21 cellular contexts compared by ENCODE assay signal in the genomic region with DNA sequence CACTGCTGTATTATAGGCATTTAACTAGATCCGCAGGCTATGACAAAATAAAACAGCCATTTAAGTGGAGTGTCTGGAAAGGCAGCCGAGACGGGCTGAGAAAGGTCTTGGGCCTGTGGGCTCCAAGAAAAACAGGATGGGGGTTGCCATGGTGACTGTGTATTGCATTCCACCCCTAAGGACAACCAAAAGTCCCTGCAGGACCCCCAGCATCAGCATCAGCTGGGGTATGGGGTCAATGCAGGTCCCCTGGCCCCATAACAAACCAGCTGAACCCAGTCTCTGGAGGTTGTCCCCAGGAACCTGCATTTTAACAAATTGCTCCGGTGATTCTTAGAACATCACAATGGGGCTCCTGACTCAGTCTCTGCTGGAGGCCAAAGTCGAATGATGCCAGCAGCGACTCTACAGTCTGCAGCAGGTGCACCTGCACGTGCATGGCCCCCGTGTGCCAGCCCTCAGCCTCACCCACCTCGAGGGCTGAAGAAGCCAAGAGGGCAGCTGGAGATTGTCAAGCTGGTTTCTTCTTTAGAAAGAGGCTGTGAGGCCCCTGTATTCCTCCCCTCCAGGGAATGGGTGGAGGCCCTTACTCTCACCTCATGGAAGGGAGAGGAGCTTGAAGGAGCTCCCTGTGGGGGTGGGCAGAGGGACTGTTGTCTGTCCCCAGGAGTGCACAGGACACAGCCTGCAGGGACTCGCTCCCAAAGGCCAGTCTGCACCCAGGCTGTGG.
DNase-seq lines count a peak whose midpoint lies in the region; ATAC-seq, FAIRE-seq and TF ChIP-seq lines count a peak whose summit lies in the region.
"Had no signal": no experiment of that assay in that cellular context is flagged by ENCODE, and none has a peak within 500 bp of the region (broad histone marks: within the 10 kb centered on the region; RNA-seq: fewer than 3 reads in every experiment).

No MANE protein-coding gene starts in this region.

- H3K36me3 ChIP-seq in H1 (ENCODE audit: control insufficient read depth in 2 of 4, insufficient read depth in 4 of 4, low read length in 3 of 4) = no peaks in the 10 kb centered on the region
- no peaks in the 10 kb centered on the region for H3K36me3 ChIP-seq in psoas muscle (ENCODE audit: insufficient read depth in 1 of 2, low read depth in 1 of 2)
- H3K36me3 ChIP-seq: HAP-1 had no signal

- no peak overlapping the region; the same call in 1 of the 2 replicates for H2BK15ac ChIP-seq in H1 (ENCODE audit: low read length)

- no peak overlapping the region for H3K4me2 ChIP-seq in H1 (ENCODE audit: insufficient read depth in 1 of 2, low read depth in 2 of 2, low read length in 2 of 2)
- H3K4me2 ChIP-seq: GM23338 had no signal

- H4K5ac ChIP-seq in H1 (ENCODE audit: insufficient read length, low read depth, low read length) = no peak overlapping the region

- H4K91ac ChIP-seq in H1 (replicated peaks; ENCODE audit: insufficient read length, low read length) = no peak overlapping the region

- no peak overlapping the region for H2BK12ac ChIP-seq in H1 (ENCODE audit: low read depth, low read length)

- H3K79me1 ChIP-seq in H1 (ENCODE audit: low read depth, low read length) = no peaks in the 10 kb centered on the region

- intact Hi-C loops in psoas muscle (cut with DNase I) = no loop called here

- no peak overlapping the region for H2BK120ac ChIP-seq in H1 (replicated peaks; ENCODE audit: low read depth, low read length)

- H3K27me3 Mint-ChIP-seq in activated naive CD8-positive, alpha-beta T cell treated with anti-CD3 and anti-CD28 coated beads for 36 hours = no peaks in the 10 kb centered on the region

- no peak overlapping the region for H3K14ac ChIP-seq in H1 (ENCODE audit: insufficient read length)

- no peak for TF ChIP-seq EP300 in H1 (IDR thresholded peaks at IDR 0.05; ENCODE audit: borderline replicate concordance in 1 of 2, low read depth in 2 of 2, low read length in 2 of 2)

- H2AFZ ChIP-seq in H1 (ENCODE audit: low read length) = no peak overlapping the region
- H2AFZ ChIP-seq: GM23338 had no signal

- H3K56ac ChIP-seq in H1 (replicated peaks; ENCODE audit: insufficient read length, low read depth, low read length) = no peak overlapping the region

- TF ChIP-seq CTCF in H1 (IDR thresholded peaks at IDR 0.05; ENCODE audit: control extremely low read depth in 1 of 3, insufficient read depth in 1 of 3, low read depth in 1 of 3, low read length in 3 of 3) (no peak), psoas muscle (IDR thresholded peaks at IDR 0.05) (no peak)

- H3K27ac ChIP-seq in H1 (ENCODE audit: low read depth, low read length) = no peak overlapping the region
- H3K27ac ChIP-seq in temporal lobe (ENCODE audit: low read depth, low read length) = peak overlapping the region; percentile 0
- no peak overlapping the region for H3K27ac ChIP-seq in psoas muscle
- H3K27ac ChIP-seq: 22Rv1 had no signal

- H2BK20ac ChIP-seq in H1 (ENCODE audit: low read length) = no peak overlapping the region

- H3K4ac ChIP-seq in H1 (replicated peaks; ENCODE audit: insufficient read length, low read depth, low read length) = no peak overlapping the region

- H4K20me1 ChIP-seq in H1 (replicated peaks in 1 of 2; ENCODE audit: control insufficient read depth in 1 of 2, insufficient read depth in 2 of 2, low read length in 2 of 2) = no peaks in the 10 kb centered on the region

- no peak overlapping the region for H3K9ac ChIP-seq in H1 (replicated peaks in 1 of 4; ENCODE audit: extremely low read depth in 1 of 4, low read depth in 3 of 4, low read length in 3 of 4)

- no peak overlapping the region for H4K8ac ChIP-seq in H1 (ENCODE audit: extremely low read depth, insufficient read depth, low read length)

- H3K23ac ChIP-seq in H1 (ENCODE audit: insufficient read length) = no peak overlapping the region

- 86% methylated on average over 10 of the region's 10 CpGs; no CpG with 5 or more reads in 1 of the 2 experiments for WGBS in H1 (ENCODE audit: extremely low coverage in 1 of 2, insufficient coverage in 1 of 2, insufficient read length in 1 of 2, insufficient replicate concordance in 2 of 2, low coverage in 1 of 2, low lambda C conversion rate in 2 of 2, missing lambda C conversion rate in 1 of 2), 2 experiments
- 54 to 66% (median 59%) methylated on average over 10 of the region's 10 CpGs for WGBS in psoas muscle, 3 donors

- no peak for ATAC-seq in psoas muscle
- ATAC-seq: GM23338, HepG2 had no signal

- no peaks in the 10 kb centered on the region for H3K4me1 Mint-ChIP-seq in activated naive CD8-positive, alpha-beta T cell treated with anti-CD3 and anti-CD28 coated beads for 36 hours

- H2BK5ac ChIP-seq in H1 (ENCODE audit: low read depth, low read length) = no peak overlapping the region

- peak; percentile 19 for DNase-seq in NCI-H345 (lab: John Stamatoyannopoulos, UW)
- no peak for DNase-seq in NCI-H345 treated with DMSO at 0.1 percent for 48 hours (lab: John Stamatoyannopoulos, UW; ENCODE audit: unreplicated experiment)
- DNase-seq in H1 (ENCODE audit: low read depth in 1 of 2, low spot score in 2 of 2) = no peak
- DNase-seq in left kidney (ENCODE audit: low read depth, low spot score) = peak; percentile 20
- DNase-seq in NCI-H510A treated with DMSO at 0.1 percent for 48 hours (lab: John Stamatoyannopoulos, UW) = no peak
- DNase-seq in activated naive CD8-positive, alpha-beta T cell treated with anti-CD3 and anti-CD28 coated beads for 36 hours = no peak
- DNase-seq in psoas muscle = no peak
- DNase-seq: C1 segment of cervical spinal cord; CD4-positive, alpha-beta memory T cell; DMS153; DMS79 treated with DMSO at 0.1 percent for 48 hours; EL had no signal

- no peak overlapping the region for H3K4me3 ChIP-seq in H1 (ENCODE audit: extremely low read depth in 1 of 4, insufficient read depth in 2 of 4, low read depth in 3 of 4, low read length in 4 of 4)
- H3K4me3 ChIP-seq in psoas muscle = no peak overlapping the region
- H3K4me3 ChIP-seq: GM23338, HAP-1 had no signal

- H3K79me2 ChIP-seq in H1 (ENCODE audit: control insufficient read depth in 1 of 2, insufficient read depth in 2 of 2, low read length in 2 of 2) = no peaks in the 10 kb centered on the region

- H3K9me3 ChIP-seq in H1 (ENCODE audit: insufficient read depth in 2 of 2, low read depth in 1 of 2, low read length in 1 of 2) = no peaks in the 10 kb centered on the region; a peak in 1 of 4 replicates
- H3K9me3 ChIP-seq in psoas muscle = no peaks in the 10 kb centered on the region
- H3K9me3 ChIP-seq: HAP-1 had no signal

- H3K23me2 ChIP-seq in H1 (ENCODE audit: low read depth, low read length) = peaks cover 1% of the 10 kb centered on the region; the same call in 1 of the 2 replicates

- no peak overlapping the region for H3K27ac Mint-ChIP-seq in activated naive CD8-positive, alpha-beta T cell treated with anti-CD3 and anti-CD28 coated beads for 36 hours
- H3K27ac Mint-ChIP-seq: CD4-positive, alpha-beta memory T cell; GM23338 had no signal

- no peak overlapping the region for H3K18ac ChIP-seq in H1 (ENCODE audit: extremely low read depth, low read length)

- POLR2A ChIA-PET in H1 (lab: Charles Lee; ENCODE audit: partially characterized antibody) = no interaction called here

- CTCF ChIA-PET in H1 (lab: Charles Lee; ENCODE audit: partially characterized antibody) = interaction anchor here (0.6 kb wide), 1 partner anchor 241 kb away, joined by 3 read pairs; no protein-coding TSS in a partner anchor

- no peak overlapping the region for H2AK5ac ChIP-seq in H1 (ENCODE audit: low read depth, low read length)

- no peak for TF ChIP-seq POLR2A in H1 (IDR thresholded peaks at IDR 0.05; ENCODE audit: control extremely low read depth in 1 of 2, low read depth in 2 of 2, low read length in 2 of 2)

- H3K4me3 Mint-ChIP-seq in activated naive CD8-positive, alpha-beta T cell treated with anti-CD3 and anti-CD28 coated beads for 36 hours = no peak overlapping the region
- H3K4me3 Mint-ChIP-seq: CD4-positive, alpha-beta memory T cell; GM23338 had no signal

- no peaks in the 10 kb centered on the region for H3K9me3 Mint-ChIP-seq in activated naive CD8-positive, alpha-beta T cell treated with anti-CD3 and anti-CD28 coated beads for 36 hours
- H3K9me3 Mint-ChIP-seq: CD4-positive, alpha-beta memory T cell; GM23338 had no signal

- FAIRE-seq in H1 (lab: Jason Lieb, UNC) = no peak
- FAIRE-seq: D721Med, G401.6, GM12891, HepG2, HTR-8/SVneo had no signal

- H3K36me3 Mint-ChIP-seq in activated naive CD8-positive, alpha-beta T cell treated with anti-CD3 and anti-CD28 coated beads for 36 hours = no peaks in the 10 kb centered on the region
- H3K36me3 Mint-ChIP-seq: CD4-positive, alpha-beta memory T cell had no signal

- TF ChIP-seq RAD21 in H1 (IDR thresholded peaks at IDR 0.05 in 1 of 2, conservative IDR thresholded peaks at IDR 0.05 in 1 of 2; ENCODE audit: low read depth in 2 of 2, low read length in 2 of 2) = no peak

- H3K4me1 ChIP-seq in H1 (replicated peaks in 1 of 4; ENCODE audit: control insufficient read depth in 3 of 4, insufficient read depth in 4 of 4, low read length in 3 of 4) (peaks cover 0 to 5% (median 3%) of the 10 kb centered on the region in 4 experiments; a peak in 5 of 7 replicates), psoas muscle (no peaks in the 10 kb centered on the region)
- H3K4me1 ChIP-seq: HAP-1 had no signal

- H3K27me3 ChIP-seq in H1 (replicated peaks in 1 of 4; ENCODE audit: control insufficient read depth in 3 of 4, extremely low read depth in 1 of 4, insufficient read depth in 3 of 4, low read length in 3 of 4) (no peaks in the 10 kb centered on the region; a peak in 1 of 7 replicates), psoas muscle (ENCODE audit: insufficient read depth in 3 of 3, low read length in 2 of 3) (no peaks in the 10 kb centered on the region)

TF ChIP-seq in H1, 55 proteins besides CTCF, POLR2A, EP300 and RAD21:
- TF ChIP-seq, protein P1, sequence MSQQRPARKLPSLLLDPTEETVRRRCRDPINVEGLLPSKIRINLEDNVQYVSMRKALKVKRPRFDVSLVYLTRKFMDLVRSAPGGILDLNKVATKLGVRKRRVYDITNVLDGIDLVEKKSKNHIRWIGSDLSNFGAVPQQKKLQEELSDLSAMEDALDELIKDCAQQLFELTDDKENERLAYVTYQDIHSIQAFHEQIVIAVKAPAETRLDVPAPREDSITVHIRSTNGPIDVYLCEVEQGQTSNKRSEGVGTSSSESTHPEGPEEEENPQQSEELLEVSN (IDR thresholded peaks at IDR 0.05) = 0 out of 2 replicates have a peak, but pooled peaks have one; percentile 25
- TF ChIP-seq CTBP2 (IDR thresholded peaks at IDR 0.05; ENCODE audit: borderline replicate concordance, insufficient read depth, insufficient read length, low read length) (no peak), KDM5A (IDR thresholded peaks at IDR 0.05; ENCODE audit: low read length) (no peak), HDAC2 (IDR thresholded peaks at IDR 0.05; ENCODE audit: borderline replicate concordance in 1 of 2, low read depth in 2 of 2, low read length in 2 of 2) (no peak), MAFK (IDR thresholded peaks at IDR 0.05; ENCODE audit: low read depth, low read length) (no peak)
TF ChIP-seq in H1: peak in this region for 1.

Comparison
In these comparisons a context has a peak if more than half of its experiments do, and no peak if none do; other contexts are left out.
1. DNase-seq: peak in NCI-H345 (single experiment) and left kidney (single experiment); none in NCI-H345 treated with DMSO at 0.1 percent for 48 hours (single experiment), H1 (0 of 2), NCI-H510A treated with DMSO at 0.1 percent for 48 hours (single experiment), activated naive CD8-positive, alpha-beta T cell treated with anti-CD3 and anti-CD28 coated beads for 36 hours (single experiment) and psoas muscle (0 of 2).